ENCODE assay signal across 8 cellular contexts in genomic region chr17:7133424-7133823, GRCh38. TPM values are rescaled to one million over a fixed set of nuclear protein-coding genes. Genes with fewer than 3 reads are reported as not detected.
DNase-seq lines count a peak whose midpoint lies in the region; ATAC-seq and TF ChIP-seq lines count a peak whose summit lies in the region.

No MANE protein-coding gene starts in this region.

- H3K9me3 Mint-ChIP-seq in activated CD4-positive, alpha-beta memory T cell treated with anti-CD3 and anti-CD28 coated beads, Interleukin-2, amount 10 ng/mL, durations not matched to agents 7 days and 5 days, result no peaks in the 10 kb centered on the region

- ATAC-seq in Right ventricle myocardium superior (ENCODE audit: poor library complexity) (peak; percentile 42), Right ventricle myocardium inferior (no peak), GM19328 (IDR thresholded peaks at IDR 0.05; ENCODE audit: unreplicated experiment) (no peak)

- no peak overlapping the region for H3K27ac Mint-ChIP-seq in activated CD4-positive, alpha-beta memory T cell treated with anti-CD3 and anti-CD28 coated beads, Interleukin-2, amount 10 ng/mL, durations not matched to agents 7 days and 5 days

- H3K4me3 Mint-ChIP-seq in activated CD4-positive, alpha-beta memory T cell treated with anti-CD3 and anti-CD28 coated beads, Interleukin-2, amount 10 ng/mL, durations not matched to agents 7 days and 5 days, result peak overlapping the region; percentile 30

- H3K27me3 Mint-ChIP-seq in activated CD4-positive, alpha-beta memory T cell treated with anti-CD3 and anti-CD28 coated beads, Interleukin-2, amount 10 ng/mL, durations not matched to agents 7 days and 5 days, result peaks cover 15% of the 10 kb centered on the region

- no peak overlapping the region for H3K4me3 ChIP-seq in fibroblast of villous mesenchyme (ENCODE audit: low read depth, low read length)

- DNase-seq in Right ventricle myocardium superior (peak; percentile 64), Right ventricle myocardium inferior (ENCODE audit: missing footprints) (no peak), fibroblast of villous mesenchyme (ENCODE audit: low read depth) (no peak), inferior parietal cortex (ENCODE audit: extremely low spot score) (no peak), NCI-H2029 treated with DMSO at 0.1 percent for 48 hours (lab: John Stamatoyannopoulos, UW) (no peak)
- peak; percentile 27 for DNase-seq in activated CD4-positive, alpha-beta memory T cell treated with anti-CD3 and anti-CD28 coated beads, Interleukin-2, amount 10 ng/mL, durations not matched to agents 7 days and 5 days
- DNase-seq in stimulated activated CD4-positive, alpha-beta T cell treated with anti-CD3 and anti-CD28 coated beads, Interleukin-2, amount 100 ng/mL, for 4 hours (ENCODE audit: low read depth), result peak; percentile 50

- H3K4me1 Mint-ChIP-seq in activated CD4-positive, alpha-beta memory T cell treated with anti-CD3 and anti-CD28 coated beads, Interleukin-2, amount 10 ng/mL, durations not matched to agents 7 days and 5 days, result peaks cover 20% of the 10 kb centered on the region

- intact Hi-C loops in Right ventricle myocardium superior (cut with DNase I), result no loop called here
- intact Hi-C loops in Right ventricle myocardium inferior (cut with DNase I), result no loop called here

- POLR2A ChIA-PET in activated CD4-positive, alpha-beta memory T cell treated with anti-CD3 and anti-CD28 coated beads, Interleukin-2, amount 10 ng/mL, durations not matched to agents 7 days and 5 days (lab: Charles Lee), result interaction anchor here (0.6 to 1.4 kb wide), 2 partner anchors 87 to 98 kb away, joined by 3 to 7 read pairs; partner anchors contain the start of gene SLC16A13

- TF ChIP-seq CTCF in fibroblast of villous mesenchyme (IDR thresholded peaks at IDR 0.05; ENCODE audit: insufficient read depth, low read depth, low read length), result peak; percentile 44

- CTCF ChIA-PET in activated CD4-positive, alpha-beta memory T cell treated with anti-CD3 and anti-CD28 coated beads, Interleukin-2, amount 10 ng/mL, durations not matched to agents 7 days and 5 days (lab: Charles Lee), result interaction anchor here (0.7 to 10.9 kb wide), 14 partner anchors 8 to 1827 kb away, joined by 3 to 290 read pairs (median 4); partner anchors contain the start of genes CLEC10A, SLC16A11 and SLC16A13

- H3K36me3 Mint-ChIP-seq in activated CD4-positive, alpha-beta memory T cell treated with anti-CD3 and anti-CD28 coated beads, Interleukin-2, amount 10 ng/mL, durations not matched to agents 7 days and 5 days (ENCODE audit: low read depth), result no peaks in the 10 kb centered on the region

RNA-seq across cellular contexts. Expression of gene ASGR2, which starts 18.8 kb away (rescaled TPM):
- 0.40 TPM for total RNA-seq in Right ventricle myocardium superior
- 0.46 TPM for total RNA-seq in Right ventricle myocardium inferior
- total RNA-seq in activated CD4-positive, alpha-beta memory T cell treated with anti-CD3 and anti-CD28 coated beads, Interleukin-2, amount 10 ng/mL, durations not matched to agents 7 days and 5 days, result not detected
- not detected in 2 replicates for total RNA-seq in fibroblast of villous mesenchyme

RNA-seq across cellular contexts. Expression of gene ASGR1, which starts 45.7 kb away (rescaled TPM):
- 0.19 TPM for total RNA-seq in Right ventricle myocardium superior
- total RNA-seq in Right ventricle myocardium inferior, result 0.43 TPM
- under 1 TPM; 0.60 to 0.73 TPM for total RNA-seq in activated CD4-positive, alpha-beta memory T cell treated with anti-CD3 and anti-CD28 coated beads, Interleukin-2, amount 10 ng/mL, durations not matched to agents 7 days and 5 days
- 0.43 and 0.64 TPM in 2 replicates for total RNA-seq in fibroblast of villous mesenchyme

RNA-seq across cellular contexts. Expression of gene CLEC10A, which starts 53.4 kb away (rescaled TPM):
- total RNA-seq in Right ventricle myocardium superior (5.0 TPM), Right ventricle myocardium inferior (5.4 TPM), fibroblast of villous mesenchyme (not detected in 2 replicates)
- total RNA-seq in activated CD4-positive, alpha-beta memory T cell treated with anti-CD3 and anti-CD28 coated beads, Interleukin-2, amount 10 ng/mL, durations not matched to agents 7 days and 5 days, result not detected

Comparison
In these comparisons a context has a peak if more than half of its experiments do, and no peak if none do; other contexts are left out.
1. DNase-seq: peak in Right ventricle myocardium superior (single experiment), activated CD4-positive, alpha-beta memory T cell treated with anti-CD3 and anti-CD28 coated beads, Interleukin-2, amount 10 ng/mL, durations not matched to agents 7 days and 5 days (single experiment) and stimulated activated CD4-positive, alpha-beta T cell treated with anti-CD3 and anti-CD28 coated beads, Interleukin-2, amount 100 ng/mL, for 4 hours (single experiment); none in Right ventricle myocardium inferior (single experiment), fibroblast of villous mesenchyme (single experiment), inferior parietal cortex (single experiment) and NCI-H2029 treated with DMSO at 0.1 percent for 48 hours (single experiment).